8 cellular contexts compared by ENCODE assay signal in genomic region chr1:46667782-46668760, GRCh38. TPM values are rescaled to one million over a fixed set of nuclear protein-coding genes. Genes with fewer than 3 reads are reported as not detected.
DNase-seq lines count a peak whose midpoint lies in the region; ATAC-seq and TF ChIP-seq lines count a peak whose summit lies in the region.

A gene with protein sequence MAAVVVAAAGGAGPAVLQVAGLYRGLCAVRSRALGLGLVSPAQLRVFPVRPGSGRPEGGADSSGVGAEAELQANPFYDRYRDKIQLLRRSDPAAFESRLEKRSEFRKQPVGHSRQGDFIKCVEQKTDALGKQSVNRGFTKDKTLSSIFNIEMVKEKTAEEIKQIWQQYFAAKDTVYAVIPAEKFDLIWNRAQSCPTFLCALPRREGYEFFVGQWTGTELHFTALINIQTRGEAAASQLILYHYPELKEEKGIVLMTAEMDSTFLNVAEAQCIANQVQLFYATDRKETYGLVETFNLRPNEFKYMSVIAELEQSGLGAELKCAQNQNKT (minus strand): TSS chr1:46668364. CDS start chr1:46668322, 42 bp downstream.

- H3K36me3 Mint-ChIP-seq in activated CD4-positive, alpha-beta memory T cell treated with anti-CD3 and anti-CD28 coated beads, Interleukin-2, amount 10 ng/mL, durations not matched to agents 7 days and 5 days (ENCODE audit: low read depth): peaks cover 29% of the 10 kb centered on the region

- POLR2A ChIA-PET in activated CD4-positive, alpha-beta memory T cell treated with anti-CD3 and anti-CD28 coated beads, Interleukin-2, amount 10 ng/mL, durations not matched to agents 7 days and 5 days (lab: Charles Lee): interaction anchor here (0.6 to 2.7 kb wide), 14 partner anchors 9 to 113 kb away, joined by 3 to 24 read pairs (median 4); partner anchors contain the start of genes EFCAB14, MKNK1 and MOB3C

- H3K4me3 Mint-ChIP-seq in activated CD4-positive, alpha-beta memory T cell treated with anti-CD3 and anti-CD28 coated beads, Interleukin-2, amount 10 ng/mL, durations not matched to agents 7 days and 5 days: no peak within 1 kb of the TSS

- H3K27ac Mint-ChIP-seq in activated CD4-positive, alpha-beta memory T cell treated with anti-CD3 and anti-CD28 coated beads, Interleukin-2, amount 10 ng/mL, durations not matched to agents 7 days and 5 days: peak within 1 kb of the TSS; percentile 47

- intact Hi-C loops in lower lobe of right lung (cut with DNase I): no loop called here

- H3K9me3 Mint-ChIP-seq in activated CD4-positive, alpha-beta memory T cell treated with anti-CD3 and anti-CD28 coated beads, Interleukin-2, amount 10 ng/mL, durations not matched to agents 7 days and 5 days: no peaks in the 10 kb centered on the region

- CTCF ChIA-PET in activated CD4-positive, alpha-beta memory T cell treated with anti-CD3 and anti-CD28 coated beads, Interleukin-2, amount 10 ng/mL, durations not matched to agents 7 days and 5 days (lab: Charles Lee): interaction anchor here (0.9 to 1.4 kb wide), 4 partner anchors 51 to 511 kb away, joined by 3 to 5 read pairs (median 5); partner anchors contain the start of genes MKNK1 and MOB3C

- no peaks in the 10 kb centered on the region for H3K27me3 ChIP-seq in lower lobe of right lung (ENCODE audit: low read depth)

- peak within 1 kb of the TSS; percentile 80 for H3K4me3 ChIP-seq in lower lobe of right lung

- ATAC-seq in GM18909 (IDR thresholded peaks at IDR 0.05; ENCODE audit: poor library complexity, unreplicated experiment): peak; percentile 74
- ATAC-seq in HG03159 (IDR thresholded peaks at IDR 0.05; ENCODE audit: unreplicated experiment): peak; percentile 78
- peak; percentile 93 to 97 for ATAC-seq in lower lobe of right lung

- no peaks in the 10 kb centered on the region for H3K27me3 Mint-ChIP-seq in activated CD4-positive, alpha-beta memory T cell treated with anti-CD3 and anti-CD28 coated beads, Interleukin-2, amount 10 ng/mL, durations not matched to agents 7 days and 5 days

- no peak for TF ChIP-seq CTCF in lower lobe of right lung (IDR thresholded peaks at IDR 0.05)

- H3K27ac ChIP-seq in lower lobe of right lung: peak within 1 kb of the TSS; percentile 84

- H3K4me1 Mint-ChIP-seq in activated CD4-positive, alpha-beta memory T cell treated with anti-CD3 and anti-CD28 coated beads, Interleukin-2, amount 10 ng/mL, durations not matched to agents 7 days and 5 days: peaks cover 18% of the 10 kb centered on the region

- H3K36me3 ChIP-seq in lower lobe of right lung: peaks cover 19% of the 10 kb centered on the region

- no peaks in the 10 kb centered on the region for H3K9me3 ChIP-seq in lower lobe of right lung

- peaks cover 21% of the 10 kb centered on the region for H3K4me1 ChIP-seq in lower lobe of right lung

- DNase-seq in AG08396 (ENCODE audit: low spot score): peak; percentile 92
- DNase-seq in NCI-H748 (lab: John Stamatoyannopoulos, UW; ENCODE audit: unreplicated experiment): peak; percentile 81
- peak; percentile 77 for DNase-seq in activated CD4-positive, alpha-beta memory T cell treated with anti-CD3 and anti-CD28 coated beads, Interleukin-2, amount 10 ng/mL, durations not matched to agents 7 days and 5 days
- DNase-seq in effector CD4-positive, alpha-beta T cell: peak; percentile 25
- DNase-seq in lower lobe of right lung: peak; percentile 87
- peak; percentile 34 to 66 (median 51) for DNase-seq in stimulated activated CD4-positive, alpha-beta T cell treated with anti-CD3 and anti-CD28 coated beads, TNF-alpha, amount 100 ng/mL, for 24 hours (ENCODE audit: low read depth in 3 of 3)

RNA-seq across cellular contexts. Expression of the gene that starts here (rescaled TPM):
- total RNA-seq in activated CD4-positive, alpha-beta memory T cell treated with anti-CD3 and anti-CD28 coated beads, Interleukin-2, amount 10 ng/mL, durations not matched to agents 7 days and 5 days: 10 to 100 TPM; 51.1 to 51.2 TPM
- 34.9 TPM for total RNA-seq in lower lobe of right lung

Comparison
In these comparisons a context has a peak if more than half of its experiments do, and no peak if none do; other contexts are left out.
1. Peak in every context shown above with its lines: DNase-seq, ATAC-seq, H3K4me3 ChIP-seq and H3K27ac ChIP-seq.
2. DNase-seq: peak in every context shown above with its lines; median percentile 92 in AG08396; 87 in lower lobe of right lung; 81 in NCI-H748; 77 in activated CD4-positive, alpha-beta memory T cell treated with anti-CD3 and anti-CD28 coated beads, Interleukin-2, amount 10 ng/mL, durations not matched to agents 7 days and 5 days; 51 in stimulated activated CD4-positive, alpha-beta T cell treated with anti-CD3 and anti-CD28 coated beads, TNF-alpha, amount 100 ng/mL, for 24 hours; 25 in effector CD4-positive, alpha-beta T cell.